ENCODE assay signal across 15 cellular contexts in genomic region chr4:3792813-3793212, GRCh38. TPM values are rescaled to one million over a fixed set of nuclear protein-coding genes. Genes with fewer than 3 reads are reported as not detected.
DNase-seq lines count a peak whose midpoint lies in the region; ATAC-seq and TF ChIP-seq lines count a peak whose summit lies in the region.
"Had no signal": no experiment of that assay in that cellular context is flagged by ENCODE, and none has a peak within 500 bp of the region (broad histone marks: within the 10 kb centered on the region; RNA-seq: fewer than 3 reads in every experiment).

No MANE protein-coding gene starts in this region.

- no peaks in the 10 kb centered on the region for H3F3A ChIP-seq in DOHH2 (ENCODE audit: control insufficient read depth, insufficient read depth)

- H3K4me3 ChIP-seq in DOHH2 (ENCODE audit: low read length), result no peak overlapping the region
- no peak overlapping the region for H3K4me3 ChIP-seq in lower lobe of right lung
- no peak overlapping the region for H3K4me3 ChIP-seq in foreskin fibroblast (ENCODE audit: low read depth in 1 of 2, low read length in 2 of 2)
- H3K4me3 ChIP-seq: left ventricle myocardium inferior had no signal

- no peak overlapping the region for H4K91ac ChIP-seq in H9 (ENCODE audit: insufficient read length, low read depth, low read length)

- H3K4me2 ChIP-seq in DOHH2 (ENCODE audit: low read length) (no peak overlapping the region), H9 (ENCODE audit: insufficient read depth, insufficient read length, low read length) (no peak overlapping the region)

- no peak overlapping the region for H3K18ac ChIP-seq in H9 (ENCODE audit: insufficient read length, low read depth, low read length)

- no peak overlapping the region for H2AFZ ChIP-seq in H9 (ENCODE audit: low read length)

- H3K79me2 ChIP-seq in DOHH2 (ENCODE audit: control insufficient read depth, low read length) (no peaks in the 10 kb centered on the region), H9 (ENCODE audit: insufficient read depth, low read length) (no peaks in the 10 kb centered on the region)

- peaks cover 0 to 10% (median 5%) of the 10 kb centered on the region in 3 experiments; a peak in 3 of 7 replicates for H3K36me3 Mint-ChIP-seq in H9 (ENCODE audit: insufficient read depth in 1 of 3, low read depth in 3 of 3)
- H3K36me3 Mint-ChIP-seq: brain, T-cell had no signal

- H3K9me3 ChIP-seq in DOHH2 (ENCODE audit: control insufficient read depth, insufficient read depth, low read length) (peaks cover 14% of the 10 kb centered on the region; the same call in 1 of the 2 replicates), H9 (ENCODE audit: control insufficient read depth, low read depth, low read length) (no peaks in the 10 kb centered on the region), lower lobe of right lung (no peaks in the 10 kb centered on the region)

- no CpG with 5 or more reads among the region's 3 CpGs for WGBS in H9 (ENCODE audit: extremely low coverage, insufficient read length, low lambda C conversion rate)

- DNase-seq in H9 (peak; percentile 85), RPMI8226 (peak; percentile 30), lower lobe of right lung (peak; percentile 13), foreskin fibroblast (no peak), activated gamma-delta T cell (lab: John Stamatoyannopoulos, UW) (no peak), NCI-H187 (lab: John Stamatoyannopoulos, UW) (no peak)
- DNase-seq: activated CD4-positive, alpha-beta T cell treated with anti-CD3 and anti-CD28 coated beads, Interleukin-2, amount 50 U/mL, for 4 hours; activated effector memory CD4-positive, alpha-beta T cell treated with Interleukin-2 at 50 U/mL for 16 hours; GOT3; left ventricle myocardium inferior; NCI-H187 treated with DMSO at 0.1 percent for 48 hours; OCI-M1; T-cell had no signal

- no peaks in the 10 kb centered on the region for H3K36me3 ChIP-seq in DOHH2 (ENCODE audit: control insufficient read depth, low read length)
- H3K36me3 ChIP-seq in lower lobe of right lung, result no peaks in the 10 kb centered on the region
- H3K36me3 ChIP-seq: left ventricle myocardium inferior had no signal

- H3K27me3 ChIP-seq in DOHH2 (ENCODE audit: control insufficient read depth, low read length) (no peaks in the 10 kb centered on the region), H9 (ENCODE audit: insufficient read depth, low read length) (no peaks in the 10 kb centered on the region), lower lobe of right lung (ENCODE audit: low read depth) (no peaks in the 10 kb centered on the region)

- no peak overlapping the region for H2BK5ac ChIP-seq in H9 (ENCODE audit: insufficient read length, low read length)

- no peak overlapping the region for H3K23ac ChIP-seq in H9 (ENCODE audit: insufficient read length, low read depth, low read length)

- H3K79me1 ChIP-seq in H9 (ENCODE audit: insufficient read depth, low read depth, low read length, poor library complexity, severe bottlenecking), result no peaks in the 10 kb centered on the region

- H3K9ac ChIP-seq in H9 (ENCODE audit: extremely low read depth, insufficient read length, low read length), result no peak overlapping the region

- no peaks in the 10 kb centered on the region for H4K20me1 ChIP-seq in DOHH2 (ENCODE audit: control insufficient read depth, insufficient read depth, low read depth, low read length)
- H4K20me1 ChIP-seq in H9 (ENCODE audit: control insufficient read depth, insufficient read depth, insufficient read length), result no peaks in the 10 kb centered on the region

- H3K27ac ChIP-seq in DOHH2 (ENCODE audit: low read depth, low read length) (no peak overlapping the region), H9 (ENCODE audit: insufficient read length, low read depth, low read length) (no peak overlapping the region), lower lobe of right lung (no peak overlapping the region)
- H3K27ac ChIP-seq: left ventricle myocardium inferior had no signal

- no peak overlapping the region for H3T11ph ChIP-seq in H9 (ENCODE audit: low read length)

- H3K23me2 ChIP-seq in H9 (ENCODE audit: insufficient read length, low read depth, low read length, poor library complexity, severe bottlenecking), result no peaks in the 10 kb centered on the region

- H3K4me3 Mint-ChIP-seq in H9, result no peak overlapping the region
- H3K4me3 Mint-ChIP-seq: brain, T-cell had no signal

- no peaks in the 10 kb centered on the region for H3K4me1 ChIP-seq in DOHH2 (ENCODE audit: control insufficient read depth, low read length)
- H3K4me1 ChIP-seq in H9 (ENCODE audit: insufficient read depth, low read length), result no peaks in the 10 kb centered on the region; the same call in 1 of the 2 replicates
- no peaks in the 10 kb centered on the region for H3K4me1 ChIP-seq in lower lobe of right lung
- H3K4me1 ChIP-seq: left ventricle myocardium inferior had no signal

- H2BK15ac ChIP-seq in H9 (ENCODE audit: low read depth, low read length), result no peak overlapping the region

- no peak for ATAC-seq in lower lobe of right lung
- ATAC-seq: T-cell had no signal

- no peak overlapping the region for H2BK120ac ChIP-seq in H9 (ENCODE audit: low read depth, low read length, poor library complexity, severe bottlenecking)

- no peak overlapping the region for H3K56ac ChIP-seq in H9 (ENCODE audit: insufficient read length, low read depth, low read length)

- H2BK12ac ChIP-seq in H9 (ENCODE audit: insufficient read length, low read depth, low read length), result no peak overlapping the region

- peaks cover 26 to 28% of the 10 kb centered on the region in 2 experiments for H3K9me3 Mint-ChIP-seq in H9

- TF ChIP-seq CTCF in DOHH2 (IDR thresholded peaks at IDR 0.05; ENCODE audit: low read depth, low read length, poor library complexity, severe bottlenecking) (peak; percentile 64), H9 (conservative IDR thresholded peaks at IDR 0.05) (peak; percentile 96), lower lobe of right lung (IDR thresholded peaks at IDR 0.05) (no peak), foreskin fibroblast (IDR thresholded peaks at IDR 0.05; ENCODE audit: low read depth, low read length) (no peak)

- no peak overlapping the region for H4K5ac ChIP-seq in H9 (ENCODE audit: insufficient read length, low read depth, low read length)

- intact Hi-C loops in lower lobe of right lung (cut with DNase I), result no loop called here

- H3K4me1 Mint-ChIP-seq in H9, result peaks cover 6 to 15% of the 10 kb centered on the region in 2 experiments
- H3K4me1 Mint-ChIP-seq: brain, T-cell had no signal

- no peak overlapping the region; a peak in 2 of 7 replicates for H3K27ac Mint-ChIP-seq in H9
- H3K27ac Mint-ChIP-seq: brain had no signal

- H3K14ac ChIP-seq in H9 (ENCODE audit: insufficient read depth, low read length), result no peak overlapping the region

- no peak overlapping the region for H4K8ac ChIP-seq in H9 (replicated peaks; ENCODE audit: insufficient read length, low read depth, low read length)

- H3K4ac ChIP-seq in H9 (ENCODE audit: low read depth, low read length), result no peak overlapping the region

- no peak overlapping the region for H2BK20ac ChIP-seq in H9 (ENCODE audit: low read depth, low read length, poor library complexity, severe bottlenecking)

- H2AK5ac ChIP-seq in H9 (ENCODE audit: insufficient read length, low read length), result no peak overlapping the region

- no peaks in the 10 kb centered on the region for H3K9me2 ChIP-seq in DOHH2 (replicated peaks; ENCODE audit: control insufficient read depth, low read length)

- H3K27me3 Mint-ChIP-seq in H9 (ENCODE audit: low read depth), result peaks cover 37% of the 10 kb centered on the region

RNA-seq across cellular contexts. Expression of gene ADRA2C, which starts 26.6 kb away (rescaled TPM):
- total RNA-seq in H9 (2021), result 7.2 and 8.6 TPM in 2 replicates
- total RNA-seq in lower lobe of right lung, result 2.5 TPM

Comparison
In these comparisons a context has a peak if more than half of its experiments do, and no peak if none do; other contexts are left out.
1. CTCF ChIP-seq: peak in DOHH2 (single experiment) and H9 (single experiment); none in lower lobe of right lung (single experiment) and foreskin fibroblast (single experiment).
2. DNase-seq: peak in H9 (single experiment), RPMI8226 (single experiment) and lower lobe of right lung (single experiment); none in foreskin fibroblast (0 of 2), activated gamma-delta T cell (single experiment) and NCI-H187 (0 of 2).